26 cellular contexts compared by ENCODE assay signal in genomic region chr10:21823617-21824016, GRCh38.
"Had no signal": no experiment of that assay in that cellular context is flagged by ENCODE, and none has a peak within 500 bp of the region (broad histone marks: within the 10 kb centered on the region; RNA-seq: fewer than 3 reads in every experiment).

No MANE protein-coding gene starts in this region.

- H3K27ac Mint-ChIP-seq: naive thymus-derived CD8-positive, alpha-beta T cell; natural killer cell treated with Interleukin-12 subunit alpha and Interleukin-12 subunit beta and Interleukin-15 and Interleukin-18, amount 100 ng/mL, for 72 hours; nephron progenitor cell; stimulated activated effector memory CD8-positive, alpha-beta T cell treated with anti-CD3 and anti-CD28 coated beads, Interleukin-12 subunit alpha, Interleukin-12 subunit beta, amount 100 ng/mL, for 72 hours had no signal

- H3K27me3 Mint-ChIP-seq: naive thymus-derived CD8-positive, alpha-beta T cell; natural killer cell treated with Interleukin-12 subunit alpha and Interleukin-12 subunit beta and Interleukin-15 and Interleukin-18, amount 100 ng/mL, for 72 hours had no signal

- H3K4me1 Mint-ChIP-seq: stimulated activated effector memory CD8-positive, alpha-beta T cell treated with anti-CD3 and anti-CD28 coated beads, Interleukin-12 subunit alpha, Interleukin-12 subunit beta, amount 100 ng/mL, for 72 hours had no signal

- H3K4me3 Mint-ChIP-seq: naive thymus-derived CD8-positive, alpha-beta T cell; natural killer cell treated with Interleukin-12 subunit alpha and Interleukin-12 subunit beta and Interleukin-15 and Interleukin-18, amount 100 ng/mL, for 72 hours; nephron progenitor cell; neural crest cell; stimulated activated effector memory CD8-positive, alpha-beta T cell treated with anti-CD3 and anti-CD28 coated beads, Interleukin-12 subunit alpha, Interleukin-12 subunit beta, amount 100 ng/mL, for 72 hours had no signal

- H3K36me3 Mint-ChIP-seq: stimulated activated effector memory CD8-positive, alpha-beta T cell treated with anti-CD3 and anti-CD28 coated beads, Interleukin-12 subunit alpha, Interleukin-12 subunit beta, amount 100 ng/mL, for 72 hours had no signal

- H3K4me1 ChIP-seq: pancreas, psoas muscle, right lobe of liver, sigmoid colon, stomach, thyroid gland, tibial nerve, upper lobe of left lung, vagina had no signal

- H3K36me3 ChIP-seq: neutrophil, pancreas, right lobe of liver, thoracic aorta, thyroid gland, upper lobe of left lung, vagina had no signal

- H3K27ac ChIP-seq: neutrophil, pancreas, psoas muscle, right lobe of liver, sigmoid colon, stomach, thoracic aorta, thyroid gland, tibial nerve, upper lobe of left lung, vagina had no signal

- DNase-seq: naive thymus-derived CD8-positive, alpha-beta T cell; nephron progenitor cell; nucleus accumbens; pancreas; psoas muscle; right cardiac atrium; right lobe of liver; sigmoid colon; small intestine; stimulated activated CD4-positive, alpha-beta T cell treated with anti-CD3 and anti-CD28 coated beads, Interleukin-15, amount 100 ng/mL, for 24 hours; stimulated activated CD4-positive, alpha-beta T cell treated with anti-CD3 and anti-CD28 coated beads, Interleukin-2, amount 100 ng/mL, for 24 hours; stimulated activated CD4-positive, alpha-beta T cell treated with anti-CD3 and anti-CD28 coated beads, Interleukin-2, amount 100 ng/mL, for 48 hours; stimulated activated CD4-positive, alpha-beta T cell treated with anti-CD3 and anti-CD28 coated beads, Interleukin-4, amount 100 ng/mL, for 24 hours; stimulated activated naive CD4-positive, alpha-beta T cell; stimulated activated naive CD8-positive, alpha-beta T cell treated with anti-CD3 and anti-CD28 coated beads, Interleukin-15, Interleukin-2, amounts not matched to agents 100 U/mL and 50 U/mL, for 24 hours; stomach; thyroid gland; trophoblast cell; upper lobe of left lung had no signal

- ATAC-seq: naive thymus-derived CD8-positive, alpha-beta T cell; natural killer cell treated with Interleukin-12 subunit alpha and Interleukin-12 subunit beta and Interleukin-15 and Interleukin-18, amount 100 ng/mL, for 72 hours; pancreas; psoas muscle; right cardiac atrium; right lobe of liver; stimulated activated effector memory CD8-positive, alpha-beta T cell treated with anti-CD3 and anti-CD28 coated beads, Interleukin-12 subunit alpha, Interleukin-12 subunit beta, amount 100 ng/mL, for 72 hours; stimulated activated naive CD8-positive, alpha-beta T cell treated with anti-CD3 and anti-CD28 coated beads, Interleukin-15, Interleukin-2, amounts not matched to agents 100 U/mL and 50 U/mL, for 24 hours had no signal

- H3K4me3 ChIP-seq: pancreas, psoas muscle, right lobe of liver, sigmoid colon, stomach, thoracic aorta, thyroid gland, tibial nerve, upper lobe of left lung, vagina had no signal

- H3K9me3 ChIP-seq: pancreas, thyroid gland had no signal

- H3K27me3 ChIP-seq: neutrophil, pancreas, right lobe of liver, sigmoid colon, stomach, thyroid gland, tibial nerve, upper lobe of left lung, vagina had no signal
